29 cellular contexts compared by ENCODE assay signal in the genomic region with DNA sequence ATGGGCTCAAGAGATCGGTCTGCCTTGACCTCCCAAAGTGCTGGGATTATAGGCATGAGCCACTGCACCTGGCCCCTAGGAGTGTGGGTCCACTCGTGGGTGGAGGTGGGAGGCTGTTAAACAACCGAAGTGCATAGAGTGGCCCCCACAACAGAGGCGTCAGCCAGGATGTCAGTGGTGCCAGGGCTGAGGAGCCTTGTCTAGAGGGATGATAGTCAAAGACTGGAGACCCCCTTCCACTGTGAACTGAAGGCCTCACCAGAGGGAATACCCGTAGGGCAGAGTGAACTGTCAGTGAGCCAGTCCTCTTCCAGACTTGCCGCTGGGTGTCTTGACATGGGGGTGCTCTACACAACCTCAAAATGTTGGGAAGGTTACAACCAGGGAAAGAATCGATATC.
"Had no signal": no experiment of that assay in that cellular context is flagged by ENCODE, and none has a peak within 500 bp of the region (broad histone marks: within the 10 kb centered on the region; RNA-seq: fewer than 3 reads in every experiment).

No MANE protein-coding gene starts in this region.

- H3K9me3 Mint-ChIP-seq: activated B cell treated with CpG ODN at 0.5 μM for 24 hours; activated CD8-positive, alpha-beta T cell treated with anti-CD3 and anti-CD28 coated beads for 36 hours; activated naive CD4-positive, alpha-beta T cell treated with anti-CD3 and anti-CD28 coated beads for 36 hours; activated naive CD4-positive, alpha-beta T cell treated with anti-CD3 and anti-CD28 coated beads, Interleukin-2, amount 50 U/mL, for 24 hours; activated T-cell treated with anti-CD3 and anti-CD28 coated beads, Interleukin-2, amount 50 U/mL, for 4 hours; activated T-helper 2 cell treated with anti-CD3 and anti-CD28 coated beads, Interferon-gamma antibody, Interleukin-2, Interleukin-4, amounts not matched to agents 10 μg/mL and 5 μg/mL and 100 μg/mL, durations not matched to agents 14 hours and 24 hours and 36 hours; central memory CD8-positive, alpha-beta T cell; dendritic cell treated with granulocyte-macrophage colony-stimulating factor and Interleukin-4, amounts not matched to agents 40 ng/mL and 50 ng/mL, for 4 days had no signal

- H3K4me3 Mint-ChIP-seq: activated B cell treated with CpG ODN at 0.5 μM for 24 hours; activated CD8-positive, alpha-beta T cell treated with anti-CD3 and anti-CD28 coated beads for 36 hours; activated naive CD4-positive, alpha-beta T cell treated with anti-CD3 and anti-CD28 coated beads for 36 hours; activated naive CD4-positive, alpha-beta T cell treated with anti-CD3 and anti-CD28 coated beads, Interleukin-2, amount 50 U/mL, for 24 hours; activated naive CD8-positive, alpha-beta T cell treated with anti-CD3 and anti-CD28 coated beads, Interleukin-2, amount 10 ng/mL, durations not matched to agents 7 days and 5 days; activated T-cell treated with anti-CD3 and anti-CD28 coated beads, Interleukin-2, amount 50 U/mL, for 4 hours; central memory CD8-positive, alpha-beta T cell; dendritic cell treated with granulocyte-macrophage colony-stimulating factor and Interleukin-4, amounts not matched to agents 40 ng/mL and 50 ng/mL, for 4 days; endodermal cell had no signal

- H3K27me3 Mint-ChIP-seq: activated B cell treated with CpG ODN at 0.5 μM for 24 hours; activated CD8-positive, alpha-beta T cell treated with anti-CD3 and anti-CD28 coated beads for 36 hours; activated naive CD4-positive, alpha-beta T cell treated with anti-CD3 and anti-CD28 coated beads, Interleukin-2, amount 50 U/mL, for 24 hours; activated naive CD8-positive, alpha-beta T cell treated with anti-CD3 and anti-CD28 coated beads, Interleukin-2, amount 10 ng/mL, durations not matched to agents 7 days and 5 days; central memory CD8-positive, alpha-beta T cell; dendritic cell treated with granulocyte-macrophage colony-stimulating factor and Interleukin-4, amounts not matched to agents 40 ng/mL and 50 ng/mL, for 4 days had no signal

- H3K27ac Mint-ChIP-seq: activated CD8-positive, alpha-beta T cell treated with anti-CD3 and anti-CD28 coated beads for 36 hours; activated naive CD4-positive, alpha-beta T cell treated with anti-CD3 and anti-CD28 coated beads for 36 hours; activated naive CD4-positive, alpha-beta T cell treated with anti-CD3 and anti-CD28 coated beads, Interleukin-2, amount 50 U/mL, for 24 hours; activated naive CD8-positive, alpha-beta T cell treated with anti-CD3 and anti-CD28 coated beads, Interleukin-2, amount 10 ng/mL, durations not matched to agents 7 days and 5 days; activated T-helper 2 cell treated with anti-CD3 and anti-CD28 coated beads, Interferon-gamma antibody, Interleukin-2, Interleukin-4, amounts not matched to agents 10 μg/mL and 5 μg/mL and 100 μg/mL, durations not matched to agents 14 hours and 24 hours and 36 hours; dendritic cell treated with granulocyte-macrophage colony-stimulating factor and Interleukin-4, amounts not matched to agents 40 ng/mL and 50 ng/mL, for 4 days; endodermal cell had no signal

- ATAC-seq: activated CD4-positive, CD25-positive, alpha-beta regulatory T cell treated with anti-CD3 and anti-CD28 coated beads, Interleukin-2, amount 50 U/mL, for 24 hours; activated CD8-positive, alpha-beta T cell treated with anti-CD3 and anti-CD28 coated beads for 36 hours; activated T-cell treated with anti-CD3 and anti-CD28 coated beads, Interleukin-2, amount 50 U/mL, for 4 hours; gastroesophageal sphincter had no signal

- H3K27me3 ChIP-seq: brain microvascular endothelial cell, dorsolateral prefrontal cortex, esophagus squamous epithelium, gastroesophageal sphincter had no signal

- DNase-seq: activated B cell treated with CpG ODN at 0.5 μM for 24 hours; activated CD4-positive, alpha-beta T cell treated with anti-CD3 and anti-CD28 coated beads for 48 hours; activated CD4-positive, alpha-beta T cell treated with anti-CD3 and anti-CD28 coated beads, Interleukin-2, amount 50 U/mL, for 1 hour; activated CD4-positive, alpha-beta T cell treated with anti-CD3 and anti-CD28 coated beads, Interleukin-2, amount 50 U/mL, for 48 hours; activated CD8-positive, alpha-beta memory T cell treated with anti-CD3 and anti-CD28 coated beads for 24 hours; activated CD8-positive, alpha-beta T cell treated with anti-CD3 and anti-CD28 coated beads for 36 hours; activated effector memory CD4-positive, alpha-beta T cell treated with anti-CD3 and anti-CD28 coated beads, Interleukin-2, amount 50 U/mL, for 16 hours; activated naive CD4-positive, alpha-beta T cell treated with anti-CD3 and anti-CD28 coated beads for 36 hours; activated naive CD8-positive, alpha-beta T cell treated with anti-CD3 and anti-CD28 coated beads, Interleukin-2, amount 10 ng/mL, durations not matched to agents 7 days and 5 days; activated T-cell treated with anti-CD3 and anti-CD28 coated beads, Interleukin-2, amount 50 U/mL, for 4 hours; amniotic stem cell; anterior cingulate cortex; brain microvascular endothelial cell; dorsolateral prefrontal cortex; effector memory CD4-positive, alpha-beta T cell; endodermal cell; erythroblast; esophagus squamous epithelium; foreskin melanocyte; head of caudate nucleus; T1000; WERI-Rb-1 had no signal

- H3K27ac ChIP-seq: brain microvascular endothelial cell, coronary artery, dorsolateral prefrontal cortex, esophagus squamous epithelium, gastroesophageal sphincter, WERI-Rb-1 had no signal

- H3K4me1 Mint-ChIP-seq: endodermal cell had no signal

- H3K4me3 ChIP-seq: coronary artery, dorsolateral prefrontal cortex, esophagus squamous epithelium, gastroesophageal sphincter had no signal

- H3K9me3 ChIP-seq: esophagus squamous epithelium, gastroesophageal sphincter had no signal
